In genomic region chr7:44184874-44185446, GRCh38 we compare ENCODE assay signal across 14 cellular contexts. TPM values are rescaled to one million over a fixed set of nuclear protein-coding genes. Genes with fewer than 3 reads are reported as not detected.
DNase-seq lines count a peak whose midpoint lies in the region; ATAC-seq, FAIRE-seq and TF ChIP-seq lines count a peak whose summit lies in the region.
"Had no signal": no experiment of that assay in that cellular context is flagged by ENCODE, and none has a peak within 500 bp of the region (broad histone marks: within the 10 kb centered on the region; RNA-seq: fewer than 3 reads in every experiment).

No MANE protein-coding gene starts in this region.

- intact Hi-C loops in left cardiac atrium (cut with DNase I) (no loop called here), sigmoid colon (cut with DNase I) (no loop called here)

- H3K27me3 ChIP-seq in right atrium auricular region, result no peaks in the 10 kb centered on the region
- no peaks in the 10 kb centered on the region for H3K27me3 ChIP-seq in SJSA1 (replicated peaks)
- H3K27me3 ChIP-seq in keratinocyte (ENCODE audit: control insufficient read depth, extremely low read depth, insufficient read depth, low read length), result peaks cover 5% of the 10 kb centered on the region
- no peaks in the 10 kb centered on the region for H3K27me3 ChIP-seq in sigmoid colon

- H2AFZ ChIP-seq in keratinocyte (ENCODE audit: control insufficient read depth, low read length), result peak overlapping the region; percentile 0

- H3K27me3 Mint-ChIP-seq in type B pancreatic cell, result peaks cover 3% of the 10 kb centered on the region

- 83 to 92% methylated on average over 2 of the region's 2 CpGs for WGBS in sigmoid colon, 2 donors

- no peak for TF ChIP-seq EP300 in sigmoid colon (IDR thresholded peaks at IDR 0.05)

- H3K9me3 Mint-ChIP-seq in type B pancreatic cell, result peaks cover 4% of the 10 kb centered on the region

- TF ChIP-seq POLR2A in sigmoid colon (IDR thresholded peaks at IDR 0.05), result no peak
- no peak for TF ChIP-seq POLR2A in erythroblast (IDR thresholded peaks at IDR 0.05; ENCODE audit: low read length)

- dilution Hi-C loops in keratinocyte (cut with MboI; ENCODE audit: extremely low pct_ligation_motif_present, low sequenced_read_pairs), result no loop called here

- H3K36me3 Mint-ChIP-seq in type B pancreatic cell, result no peaks in the 10 kb centered on the region

- H3K4me3 Mint-ChIP-seq in type B pancreatic cell, result peak overlapping the region; percentile 4

- no peak for FAIRE-seq in keratinocyte (lab: Jason Lieb, UNC)

- H3K4me1 Mint-ChIP-seq in type B pancreatic cell (ENCODE audit: unreplicated experiment), result peaks cover 6% of the 10 kb centered on the region

- H3K4me3 ChIP-seq in right atrium auricular region, result no peak overlapping the region
- H3K4me3 ChIP-seq in SJSA1, result no peak overlapping the region
- peak overlapping the region in 1 of 3 experiments; percentile 5 for H3K4me3 ChIP-seq in keratinocyte (ENCODE audit: control insufficient read depth in 2 of 3, extremely low read depth in 1 of 3, insufficient read depth in 2 of 3, low read depth in 1 of 3, low read length in 3 of 3)
- no peak overlapping the region for H3K4me3 ChIP-seq in sigmoid colon
- H3K4me3 ChIP-seq: heart left ventricle, psoas muscle, SK-N-MC had no signal

- no peaks in the 10 kb centered on the region for H3K9me1 ChIP-seq in keratinocyte (ENCODE audit: control insufficient read depth, extremely low read depth, insufficient read depth, low read length)

- H3K4me2 ChIP-seq in keratinocyte (ENCODE audit: control insufficient read depth, extremely low read depth, insufficient read depth, low read depth, low read length), result peak overlapping the region; percentile 53

- H3K27ac ChIP-seq in right atrium auricular region (no peak overlapping the region), SJSA1 (peak overlapping the region; percentile 49), keratinocyte (ENCODE audit: control insufficient read depth, insufficient read depth, low read length) (no peak overlapping the region), sigmoid colon (no peak overlapping the region)
- H3K27ac ChIP-seq: heart left ventricle, psoas muscle, SK-N-MC had no signal

- no peaks in the 10 kb centered on the region for H3K79me2 ChIP-seq in keratinocyte (ENCODE audit: control insufficient read depth, insufficient read depth, low read length)

- H4K20me1 ChIP-seq in keratinocyte (ENCODE audit: control insufficient read depth, extremely low read depth, insufficient read depth, low read length), result no peaks in the 10 kb centered on the region

- H3K9me3 ChIP-seq in right atrium auricular region (peaks cover 5 to 10% of the 10 kb centered on the region in 2 donors), SJSA1 (replicated peaks) (peaks cover 13% of the 10 kb centered on the region), keratinocyte (ENCODE audit: control insufficient read depth, low read depth, low read length) (peaks cover 9% of the 10 kb centered on the region), sigmoid colon (no peaks in the 10 kb centered on the region)
- H3K9me3 ChIP-seq: psoas muscle had no signal

- H3K27ac Mint-ChIP-seq in type B pancreatic cell, result peak overlapping the region; percentile 68

- no peak for TF ChIP-seq CTCF in right atrium auricular region (IDR thresholded peaks at IDR 0.05)
- no peak for TF ChIP-seq CTCF in keratinocyte (optimal IDR thresholded peaks at IDR 0.05 in 1 of 3, IDR thresholded peaks at IDR 0.05 in 1 of 3, conservative IDR thresholded peaks at IDR 0.05 in 1 of 3; ENCODE audit: extremely low read depth in 1 of 3, insufficient read depth in 2 of 3, low read length in 3 of 3)
- no peak for TF ChIP-seq CTCF in type B pancreatic cell (conservative IDR thresholded peaks at IDR 0.05)
- TF ChIP-seq CTCF in sigmoid colon (IDR thresholded peaks at IDR 0.05), result no peak

- H3K9ac ChIP-seq in keratinocyte (ENCODE audit: control insufficient read depth, extremely low read depth, insufficient read depth, low read length), result no peak overlapping the region

- DNase-seq in right atrium auricular region (ENCODE audit: low spot score), result peak; percentile 23
- no peak for DNase-seq in left cardiac atrium
- DNase-seq in SJSA1 (ENCODE audit: low read depth in 1 of 2, low spot score in 2 of 2), result peak in 1 of 2 experiments; percentile 30
- no peak for DNase-seq in keratinocyte (ENCODE audit: low read depth, low spot score)
- DNase-seq in type B pancreatic cell (ENCODE audit: extremely low spot score, unreplicated experiment), result no peak
- DNase-seq in sigmoid colon, result no peak
- DNase-seq in erythroblast (lab: John Stamatoyannopoulos, UW), result no peak
- no peak for DNase-seq in activated CD4-positive, alpha-beta T cell treated with anti-CD3 and anti-CD28 coated beads for 1 hour
- DNase-seq: activated CD4-positive, alpha-beta T cell treated with anti-CD3 and anti-CD28 coated beads, Interleukin-2, amount 50 U/mL, for 1 hour; amygdala; heart left ventricle; psoas muscle had no signal

- H3K36me3 ChIP-seq in right atrium auricular region (no peaks in the 10 kb centered on the region), SJSA1 (no peaks in the 10 kb centered on the region), keratinocyte (ENCODE audit: control insufficient read depth in 2 of 2, extremely low read depth in 1 of 2, insufficient read depth in 2 of 2, low read length in 2 of 2) (no peaks in the 10 kb centered on the region), sigmoid colon (no peaks in the 10 kb centered on the region)
- H3K36me3 ChIP-seq: heart left ventricle had no signal

- no peak for ATAC-seq in left cardiac atrium

- H3K4me1 ChIP-seq in right atrium auricular region (no peaks in the 10 kb centered on the region), SJSA1 (replicated peaks) (peaks cover 36% of the 10 kb centered on the region), keratinocyte (ENCODE audit: control insufficient read depth, extremely low read depth, insufficient read depth, low read length) (peaks cover 15% of the 10 kb centered on the region), sigmoid colon (no peaks in the 10 kb centered on the region)
- H3K4me1 ChIP-seq: heart left ventricle, psoas muscle had no signal

RNA-seq across cellular contexts. Expression of gene GCK, which starts 4.3 kb away (rescaled TPM):
- total RNA-seq in right atrium auricular region (10 to 100 TPM; 11.1 to 21.0 TPM), left cardiac atrium (1 to 10 TPM; 3.1 to 5.6 TPM), type B pancreatic cell (ENCODE audit: low replicate concordance) (5.6 and 6.7 TPM in 2 replicates), sigmoid colon (1 to 10 TPM in 2 of 4 donors, under 1 TPM in 1, not detected in 1; 0.27 to 1.8 (median 1.4) TPM)
- total RNA-seq in SJSA1 (2014; rRNA removed; shearing (Covaris generic)), result 0.13 and 1.6 TPM in 2 replicates
- polyA plus RNA-seq in keratinocyte (0.03 TPM in 1 of 3 replicates, not detected in the others), sigmoid colon (under 1 TPM in 2 of 3 donors, not detected in 1; 0.32 to 0.60 TPM)
- not detected for polyA plus RNA-seq in keratinocyte (2011; ENCODE audit: low read depth)
- polyA plus RNA-seq in keratinocyte (2011; cell fraction: cytosol; rRNA removed), result not detected in 2 replicates
- not detected in 2 replicates for polyA plus RNA-seq in keratinocyte (2011; cell fraction: nucleus; rRNA removed)
- polyA plus RNA-seq in keratinocyte (2012; ENCODE audit: low replicate concordance), result not detected in 2 replicates
- polyA minus RNA-seq in keratinocyte, result not detected in 3 replicates
- polyA minus RNA-seq in keratinocyte (2011; cell fraction: cytosol; rRNA and poly(A)+ RNA removed), result not detected
- polyA minus RNA-seq in keratinocyte (2011; cell fraction: nucleus; rRNA and poly(A)+ RNA removed), result not detected in 2 replicates
- total RNA-seq: HT-29, psoas muscle had no signal

RNA-seq across cellular contexts. Expression of gene YKT6, which starts 15.8 kb away (rescaled TPM):
- total RNA-seq in right atrium auricular region (10 to 100 TPM; 43.9 to 44.9 TPM), left cardiac atrium (10 to 100 TPM; 51.5 to 62.1 TPM), type B pancreatic cell (ENCODE audit: low replicate concordance) (82.4 and 97.4 TPM in 2 replicates), sigmoid colon (10 to 100 TPM; 39.2 to 50.1 (median 44.5) TPM)
- total RNA-seq in SJSA1 (2014; rRNA removed; shearing (Covaris generic)), result 51.3 and 111 TPM in 2 replicates
- polyA plus RNA-seq in keratinocyte (139 to 192 TPM (median 148 TPM) in 3 replicates), sigmoid colon (10 to 100 TPM; 63.1 to 95.5 (median 73.3) TPM)
- polyA plus RNA-seq in keratinocyte (2011; ENCODE audit: low read depth), result 50.6 TPM
- 149 and 154 TPM in 2 replicates for polyA plus RNA-seq in keratinocyte (2011; cell fraction: cytosol; rRNA removed)
- 113 and 122 TPM in 2 replicates for polyA plus RNA-seq in keratinocyte (2011; cell fraction: nucleus; rRNA removed)
- polyA plus RNA-seq in keratinocyte (2012; ENCODE audit: low replicate concordance), result 73.7 and 135 TPM in 2 replicates
- 115 to 176 TPM (median 150 TPM) in 3 replicates for polyA minus RNA-seq in keratinocyte
- 109 TPM for polyA minus RNA-seq in keratinocyte (2011; cell fraction: cytosol; rRNA and poly(A)+ RNA removed)
- 40.9 and 56.7 TPM in 2 replicates for polyA minus RNA-seq in keratinocyte (2011; cell fraction: nucleus; rRNA and poly(A)+ RNA removed)

RNA-seq across cellular contexts. Expression of gene MYL7, which starts 43.8 kb away (rescaled TPM):
- total RNA-seq in right atrium auricular region (over 10,000 TPM; 17,339 to 49,235 TPM), left cardiac atrium (over 10,000 TPM; 20,486 to 20,690 TPM), type B pancreatic cell (ENCODE audit: low replicate concordance) (1.6 and 2.5 TPM in 2 replicates), sigmoid colon (not detected)
- total RNA-seq in SJSA1 (2014; rRNA removed; shearing (Covaris generic)), result not detected in 2 replicates
- polyA plus RNA-seq in keratinocyte (0.19 to 2.9 TPM (median 0.59 TPM) in 3 replicates), sigmoid colon (1 to 10 TPM in 1 of 3 donors, under 1 TPM in 1, not detected in 1; 0.39 to 7.2 TPM)
- polyA plus RNA-seq in keratinocyte (2011; ENCODE audit: low read depth), result not detected
- 2.0 and 4.9 TPM in 2 replicates for polyA plus RNA-seq in keratinocyte (2011; cell fraction: cytosol; rRNA removed)
- 3.4 and 6.0 TPM in 2 replicates for polyA plus RNA-seq in keratinocyte (2011; cell fraction: nucleus; rRNA removed)
- 0.25 and 2.2 TPM in 2 replicates for polyA plus RNA-seq in keratinocyte (2012; ENCODE audit: low replicate concordance)
- not detected in 3 replicates for polyA minus RNA-seq in keratinocyte
- polyA minus RNA-seq in keratinocyte (2011; cell fraction: cytosol; rRNA and poly(A)+ RNA removed), result not detected
- polyA minus RNA-seq in keratinocyte (2011; cell fraction: nucleus; rRNA and poly(A)+ RNA removed), result not detected in 2 replicates
- total RNA-seq: HT-29 had no signal

Comparison
In these comparisons a context has a peak if more than half of its experiments do, and no peak if none do; other contexts are left out.
1. RNA of gene MYL7, which starts 43.8 kb away (total RNA-seq): 17,339 to 49,235 TPM in right atrium auricular region and 20,486 to 20,690 TPM in left cardiac atrium; 1.6 to 2.5 TPM in type B pancreatic cell, not detected in SJSA1 and not detected in sigmoid colon; every median in the first group is over 1,000 times any median in the second.